In the genomic region with DNA sequence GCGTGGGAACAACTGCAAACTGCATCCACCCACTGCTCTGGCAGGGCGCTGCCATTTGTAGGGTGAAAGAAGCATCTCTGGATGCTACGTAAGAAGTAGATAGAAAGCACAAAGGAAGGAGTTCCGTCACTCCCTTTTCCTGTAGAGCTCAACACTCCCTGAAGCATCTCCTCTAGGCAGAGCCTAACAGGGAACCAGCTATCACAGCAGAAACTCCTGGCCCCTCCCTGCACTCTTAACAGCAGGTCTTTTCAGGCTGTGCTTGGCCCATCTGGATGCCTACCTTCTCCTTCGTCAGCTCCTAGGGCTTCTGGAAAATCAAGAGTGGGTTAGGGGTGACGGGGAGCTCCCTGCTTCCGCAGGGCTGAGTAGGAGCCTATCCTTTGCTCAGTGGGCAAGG, we compare ENCODE assay signal across 19 cellular contexts.
DNase-seq lines count a peak whose midpoint lies in the region; ATAC-seq, FAIRE-seq and TF ChIP-seq lines count a peak whose summit lies in the region.
"Had no signal": no experiment of that assay in that cellular context is flagged by ENCODE, and none has a peak within 500 bp of the region (broad histone marks: within the 10 kb centered on the region; RNA-seq: fewer than 3 reads in every experiment).

No MANE protein-coding gene starts in this region.

- H4K8ac ChIP-seq in H1 (ENCODE audit: extremely low read depth, insufficient read depth, low read length) (no peak overlapping the region), neuronal stem cell (ENCODE audit: low read depth, low read length) (no peak overlapping the region)

- POLR2A ChIA-PET in H1 (lab: Charles Lee; ENCODE audit: partially characterized antibody), result no interaction called here

- H3K56ac ChIP-seq in H1 (replicated peaks; ENCODE audit: insufficient read length, low read depth, low read length), result no peak overlapping the region

- H2BK5ac ChIP-seq in H1 (ENCODE audit: low read depth, low read length), result no peak overlapping the region
- no peak overlapping the region for H2BK5ac ChIP-seq in neuronal stem cell (ENCODE audit: low read length)

- TF ChIP-seq POLR2A in H1 (IDR thresholded peaks at IDR 0.05; ENCODE audit: control extremely low read depth in 1 of 2, low read depth in 2 of 2, low read length in 2 of 2), result no peak

- H3K27ac ChIP-seq in right cardiac atrium (ENCODE audit: low read length) (no peak overlapping the region), left ventricle myocardium inferior (replicated peaks) (no peak overlapping the region), H1 (ENCODE audit: low read depth, low read length) (no peak overlapping the region), neuronal stem cell (replicated peaks; ENCODE audit: low read length) (no peak overlapping the region)
- H3K27ac ChIP-seq: BLaER1 treated with 17β-estradiol and CSF1 and Interleukin-3, amounts not matched to agents 10 nM and 100 nM; GM23248 had no signal

- H3K27me3 Mint-ChIP-seq in activated naive CD4-positive, alpha-beta T cell treated with anti-CD3 and anti-CD28 coated beads for 36 hours (ENCODE audit: low read depth), result no peaks in the 10 kb centered on the region
- H3K27me3 Mint-ChIP-seq: B cell had no signal

- no peak overlapping the region for H3K4me3 Mint-ChIP-seq in activated naive CD4-positive, alpha-beta T cell treated with anti-CD3 and anti-CD28 coated beads for 36 hours
- H3K4me3 Mint-ChIP-seq: B cell; CD8-positive, alpha-beta T cell; HFFc6 had no signal

- CTCF ChIA-PET in H1 (lab: Charles Lee; ENCODE audit: partially characterized antibody), result no interaction called here
- CTCF ChIA-PET in activated naive CD4-positive, alpha-beta T cell treated with anti-CD3 and anti-CD28 coated beads for 36 hours (lab: Charles Lee), result no interaction called here

- no peaks in the 10 kb centered on the region for H3K36me3 Mint-ChIP-seq in activated naive CD4-positive, alpha-beta T cell treated with anti-CD3 and anti-CD28 coated beads for 36 hours (ENCODE audit: low read depth)
- H3K36me3 Mint-ChIP-seq: CD8-positive, alpha-beta T cell had no signal

- WGBS in right cardiac atrium, result 80% methylated on average over 7 of the region's 7 CpGs
- 91% methylated on average over 7 of the region's 7 CpGs; no CpG with 5 or more reads in 1 of the 2 experiments for WGBS in H1 (ENCODE audit: extremely low coverage in 1 of 2, insufficient coverage in 1 of 2, insufficient read length in 1 of 2, insufficient replicate concordance in 2 of 2, low coverage in 1 of 2, low lambda C conversion rate in 2 of 2, missing lambda C conversion rate in 1 of 2), 2 experiments
- WGBS in neuronal stem cell (ENCODE audit: extremely low coverage in 2 of 2, insufficient read length in 2 of 2, insufficient replicate concordance in 1 of 2), 2 donors, result no CpG with 5 or more reads among the region's 7 CpGs

- H2BK15ac ChIP-seq in H1 (ENCODE audit: low read length) (peak overlapping the region; percentile 48; the same call in 1 of the 2 replicates), neuronal stem cell (ENCODE audit: low read length) (no peak overlapping the region)

- no peak overlapping the region for H3K14ac ChIP-seq in H1 (ENCODE audit: insufficient read length)
- no peak overlapping the region for H3K14ac ChIP-seq in neuronal stem cell (ENCODE audit: low read length)

- no peak overlapping the region for H4K5ac ChIP-seq in H1 (ENCODE audit: insufficient read length, low read depth, low read length)

- no peak for TF ChIP-seq CTCF in left ventricle myocardium inferior (IDR thresholded peaks at IDR 0.05; ENCODE audit: borderline replicate concordance)
- TF ChIP-seq CTCF in H1 (IDR thresholded peaks at IDR 0.05; ENCODE audit: control extremely low read depth in 1 of 3, insufficient read depth in 1 of 3, low read depth in 1 of 3, low read length in 3 of 3), result no peak

- H3K4ac ChIP-seq in H1 (replicated peaks; ENCODE audit: insufficient read length, low read depth, low read length) (no peak overlapping the region), neuronal stem cell (ENCODE audit: low read length) (no peak overlapping the region)

- intact Hi-C loops in right cardiac atrium (cut with DNase I) (no loop called here), left ventricle myocardium inferior (cut with micrococcal nuclease) (no loop called here)
- intact Hi-C loops in activated naive CD4-positive, alpha-beta T cell treated with anti-CD3 and anti-CD28 coated beads for 36 hours (cut with micrococcal nuclease), result no loop called here

- H2BK120ac ChIP-seq in H1 (replicated peaks; ENCODE audit: low read depth, low read length) (peak overlapping the region; percentile 12), neuronal stem cell (ENCODE audit: low read depth, low read length) (no peak overlapping the region)

- H2BK20ac ChIP-seq in H1 (ENCODE audit: low read length), result 0 out of 2 replicates have a peak overlapping the region, but pooled peaks have one; percentile 55

- TF ChIP-seq EP300 in H1 (IDR thresholded peaks at IDR 0.05; ENCODE audit: borderline replicate concordance in 1 of 2, low read depth in 2 of 2, low read length in 2 of 2), result no peak

- H2BK12ac ChIP-seq in H1 (ENCODE audit: low read depth, low read length) (no peak overlapping the region), neuronal stem cell (ENCODE audit: low read length) (no peak overlapping the region)

- TF ChIP-seq RAD21 in H1 (IDR thresholded peaks at IDR 0.05 in 1 of 2, conservative IDR thresholded peaks at IDR 0.05 in 1 of 2; ENCODE audit: low read depth in 2 of 2, low read length in 2 of 2), result no peak

- H3K9ac ChIP-seq in H1 (replicated peaks in 1 of 4; ENCODE audit: extremely low read depth in 1 of 4, low read depth in 3 of 4, low read length in 3 of 4) (no peak overlapping the region), neuronal stem cell (ENCODE audit: low read depth, low read length, poor library complexity) (no peak overlapping the region)
- H3K9ac ChIP-seq: BLaER1 treated with 17β-estradiol and CSF1 and Interleukin-3, amounts not matched to agents 10 nM and 100 nM; GM23248 had no signal

- H3K36me3 ChIP-seq in left ventricle myocardium inferior (no peaks in the 10 kb centered on the region), H1 (ENCODE audit: control insufficient read depth in 2 of 4, insufficient read depth in 4 of 4, low read length in 3 of 4) (no peaks in the 10 kb centered on the region), neuronal stem cell (replicated peaks in 1 of 2; ENCODE audit: control insufficient read depth in 2 of 2, insufficient read depth in 2 of 2, low read length in 2 of 2) (no peaks in the 10 kb centered on the region)
- H3K36me3 ChIP-seq: BLaER1 treated with 17β-estradiol and CSF1 and Interleukin-3, amounts not matched to agents 10 nM and 100 nM had no signal

- no peaks in the 10 kb centered on the region for H3K23me2 ChIP-seq in H1 (ENCODE audit: low read depth, low read length)

- H3K9me3 ChIP-seq in right cardiac atrium (ENCODE audit: control insufficient read depth, low read length), result no peaks in the 10 kb centered on the region
- H3K9me3 ChIP-seq in left ventricle myocardium inferior (replicated peaks), result no peaks in the 10 kb centered on the region
- H3K9me3 ChIP-seq in H1 (ENCODE audit: insufficient read depth in 2 of 2, low read depth in 1 of 2, low read length in 1 of 2), result no peaks in the 10 kb centered on the region
- H3K9me3 ChIP-seq in neuronal stem cell (replicated peaks in 1 of 2; ENCODE audit: control insufficient read depth in 2 of 2, insufficient read depth in 1 of 2, low read depth in 1 of 2, low read length in 2 of 2), result no peaks in the 10 kb centered on the region
- H3K9me3 ChIP-seq: BLaER1 treated with 17β-estradiol and CSF1 and Interleukin-3, amounts not matched to agents 10 nM and 100 nM had no signal

- H3K4me3 ChIP-seq in right cardiac atrium (ENCODE audit: low read length) (no peak overlapping the region), left ventricle myocardium inferior (no peak overlapping the region), H1 (ENCODE audit: extremely low read depth in 1 of 4, insufficient read depth in 2 of 4, low read depth in 3 of 4, low read length in 4 of 4) (no peak overlapping the region), neuronal stem cell (ENCODE audit: low read length in 2 of 2) (no peak overlapping the region)
- H3K4me3 ChIP-seq: BLaER1 treated with 17β-estradiol and CSF1 and Interleukin-3, amounts not matched to agents 10 nM and 100 nM; GM12878; GM23248 had no signal

- no peaks in the 10 kb centered on the region for H3K27me3 ChIP-seq in right cardiac atrium (ENCODE audit: control insufficient read depth, insufficient read depth)
- H3K27me3 ChIP-seq in left ventricle myocardium inferior (ENCODE audit: low read depth), result no peaks in the 10 kb centered on the region
- no peaks in the 10 kb centered on the region for H3K27me3 ChIP-seq in H1 (replicated peaks in 1 of 4; ENCODE audit: control insufficient read depth in 3 of 4, extremely low read depth in 1 of 4, insufficient read depth in 3 of 4, low read length in 3 of 4)
- no peaks in the 10 kb centered on the region for H3K27me3 ChIP-seq in neuronal stem cell (ENCODE audit: control insufficient read depth in 3 of 3, insufficient read depth in 3 of 3, low read depth in 1 of 3, low read length in 3 of 3)
- H3K27me3 ChIP-seq: BLaER1 treated with 17β-estradiol and CSF1 and Interleukin-3, amounts not matched to agents 10 nM and 100 nM had no signal

- H4K91ac ChIP-seq in H1 (replicated peaks; ENCODE audit: insufficient read length, low read length) (no peak overlapping the region), neuronal stem cell (ENCODE audit: low read depth, low read length, poor library complexity) (no peak overlapping the region)

- no peak for FAIRE-seq in H1 (lab: Jason Lieb, UNC)
- FAIRE-seq: GM12878, GM19239, HTR-8/SVneo had no signal

- H3K23ac ChIP-seq in H1 (ENCODE audit: insufficient read length) (no peak overlapping the region), neuronal stem cell (ENCODE audit: low read depth, low read length, poor library complexity) (no peak overlapping the region)

- H3K4me1 Mint-ChIP-seq in activated naive CD4-positive, alpha-beta T cell treated with anti-CD3 and anti-CD28 coated beads for 36 hours (ENCODE audit: low read depth), result no peaks in the 10 kb centered on the region
- H3K4me1 Mint-ChIP-seq: B cell had no signal

- ATAC-seq in right cardiac atrium, result peak; percentile 45 to 94
- ATAC-seq: CD8-positive, alpha-beta T cell; GM12878; HCT116 had no signal

- no peak overlapping the region for H3K18ac ChIP-seq in H1 (ENCODE audit: extremely low read depth, low read length)
- H3K18ac ChIP-seq in neuronal stem cell (ENCODE audit: low read length), result no peak overlapping the region

- H3K4me1 ChIP-seq in right cardiac atrium (ENCODE audit: control insufficient read depth, insufficient read depth, low read length) (no peaks in the 10 kb centered on the region), left ventricle myocardium inferior (peaks cover 14% of the 10 kb centered on the region), H1 (replicated peaks in 1 of 4; ENCODE audit: control insufficient read depth in 3 of 4, insufficient read depth in 4 of 4, low read length in 3 of 4) (peaks cover 0 to 9% (median 1%) of the 10 kb centered on the region in 4 experiments; a peak in 3 of 7 replicates), neuronal stem cell (ENCODE audit: control insufficient read depth in 2 of 2, insufficient read depth in 1 of 2, low read depth in 1 of 2, low read length in 2 of 2) (peaks cover 0 to 5% of the 10 kb centered on the region in 2 donors)
- H3K4me1 ChIP-seq: BLaER1 treated with 17β-estradiol and CSF1 and Interleukin-3, amounts not matched to agents 10 nM and 100 nM had no signal

- no peak overlapping the region for H2AK5ac ChIP-seq in H1 (ENCODE audit: low read depth, low read length)
- no peak overlapping the region for H2AK5ac ChIP-seq in neuronal stem cell (ENCODE audit: low read depth, low read length)

- H3K9me3 Mint-ChIP-seq in activated naive CD4-positive, alpha-beta T cell treated with anti-CD3 and anti-CD28 coated beads for 36 hours, result no peaks in the 10 kb centered on the region

- H3K79me1 ChIP-seq in H1 (ENCODE audit: low read depth, low read length) (no peaks in the 10 kb centered on the region), neuronal stem cell (ENCODE audit: low read depth, low read length) (no peaks in the 10 kb centered on the region)

- H3K4me2 ChIP-seq in H1 (ENCODE audit: insufficient read depth in 1 of 2, low read depth in 2 of 2, low read length in 2 of 2) (no peak overlapping the region), neuronal stem cell (ENCODE audit: insufficient read depth, low read length, poor library complexity, severe bottlenecking) (no peak overlapping the region)
- H3K4me2 ChIP-seq: BLaER1 treated with 17β-estradiol and CSF1 and Interleukin-3, amounts not matched to agents 10 nM and 100 nM had no signal

- no peak overlapping the region for H3K27ac Mint-ChIP-seq in activated naive CD4-positive, alpha-beta T cell treated with anti-CD3 and anti-CD28 coated beads for 36 hours
- H3K27ac Mint-ChIP-seq: B cell; CD8-positive, alpha-beta T cell; HFFc6 had no signal

- H4K20me1 ChIP-seq in H1 (replicated peaks in 1 of 2; ENCODE audit: control insufficient read depth in 1 of 2, insufficient read depth in 2 of 2, low read length in 2 of 2), result no peaks in the 10 kb centered on the region
- H4K20me1 ChIP-seq: BLaER1 treated with 17β-estradiol and CSF1 and Interleukin-3, amounts not matched to agents 10 nM and 100 nM had no signal

- no peaks in the 10 kb centered on the region for H3K79me2 ChIP-seq in H1 (ENCODE audit: control insufficient read depth in 1 of 2, insufficient read depth in 2 of 2, low read length in 2 of 2)

- peak overlapping the region; percentile 49; the same call in 1 of the 2 replicates for H2AFZ ChIP-seq in H1 (ENCODE audit: low read length)
- H2AFZ ChIP-seq in neuronal stem cell (ENCODE audit: low read length), result peak overlapping the region; percentile 62
- H2AFZ ChIP-seq: GM23248 had no signal

- DNase-seq in right cardiac atrium (peak in 2 of 3 donors; percentile 13 to 19), left ventricle myocardium inferior (no peak), H1 (ENCODE audit: low read depth in 1 of 2, low spot score in 2 of 2) (no peak), neuronal stem cell (ENCODE audit: low spot score) (no peak), GM19240 (ENCODE audit: insufficient read length, low spot score) (no peak)
- no peak for DNase-seq in activated naive CD4-positive, alpha-beta T cell treated with anti-CD3 and anti-CD28 coated beads for 36 hours
- DNase-seq: Calu3; CD8-positive, alpha-beta T cell; DMS79 treated with DMSO at 0.1 percent for 48 hours; GM23248; H7; HFFc6; IMR-90 had no signal

Comparison
In these comparisons a context has a peak if more than half of its experiments do, and no peak if none do; other contexts are left out.
1. DNase-seq: peak in right cardiac atrium (2 of 3); none in left ventricle myocardium inferior (single experiment), H1 (0 of 2), neuronal stem cell (single experiment), GM19240 (single experiment) and activated naive CD4-positive, alpha-beta T cell treated with anti-CD3 and anti-CD28 coated beads for 36 hours (single experiment).